ENCODE assay signal across 19 cellular contexts in genomic region chr4:2729533-2729875, GRCh38. TPM values are rescaled to one million over a fixed set of nuclear protein-coding genes. Genes with fewer than 3 reads are reported as not detected.
DNase-seq lines count a peak whose midpoint lies in the region; ATAC-seq lines count a peak whose summit lies in the region.
"Had no signal": no experiment of that assay in that cellular context is flagged by ENCODE, and none has a peak within 500 bp of the region (broad histone marks: within the 10 kb centered on the region; RNA-seq: fewer than 3 reads in every experiment).

No MANE protein-coding gene starts in this region.

- no peak for ATAC-seq in CD4-positive, CD25-positive, alpha-beta regulatory T cell (ENCODE audit: low read depth in 2 of 2)
- no peak for ATAC-seq in activated T-helper 17 cell treated with anti-CD3 and anti-CD28 coated beads, Interleukin-2, amount 50 U/mL, for 72 hours (replicated peaks)
- no peak for ATAC-seq in stimulated activated memory B cell treated with anti-CD40 and anti-IgM and Interleukin-4, amounts not matched to agents 10 μg/mL and 1 μg/mL and 100 μg/mL, for 72 hours
- ATAC-seq in sciatic nerve = no peak
- ATAC-seq: CD8-positive, alpha-beta T cell; HCT116; HepG2 had no signal

- no peaks in the 10 kb centered on the region for H3K27me3 Mint-ChIP-seq in CD4-positive, CD25-positive, alpha-beta regulatory T cell
- H3K27me3 Mint-ChIP-seq in activated T-helper 17 cell treated with anti-CD3 and anti-CD28 coated beads, Interleukin-2, amount 50 U/mL, for 72 hours = no peaks in the 10 kb centered on the region
- H3K27me3 Mint-ChIP-seq in stimulated activated memory B cell treated with anti-CD40 and anti-IgM and Interleukin-4, amounts not matched to agents 10 μg/mL and 1 μg/mL and 100 μg/mL, for 72 hours = no peaks in the 10 kb centered on the region

- no peaks in the 10 kb centered on the region for H3K27me3 ChIP-seq in CD4-positive, CD25-positive, alpha-beta regulatory T cell (ENCODE audit: control insufficient read depth, insufficient read depth, low read length)
- H3K27me3 ChIP-seq: BLaER1 had no signal

- no peaks in the 10 kb centered on the region for H3K9me3 ChIP-seq in CD4-positive, CD25-positive, alpha-beta regulatory T cell (ENCODE audit: control insufficient read depth in 2 of 2, low read length in 2 of 2)
- H3K9me3 ChIP-seq: BLaER1 had no signal

- no peak for DNase-seq in CD4-positive, CD25-positive, alpha-beta regulatory T cell
- DNase-seq in posterior vena cava (ENCODE audit: low spot score) = peak; percentile 72
- DNase-seq in sciatic nerve (ENCODE audit: low spot score) = no peak
- no peak for DNase-seq in NOMO-1 (lab: John Stamatoyannopoulos, UW; ENCODE audit: unreplicated experiment in 2 of 2)
- DNase-seq in HPDE6-E6E7 (ENCODE audit: extremely low spot score) = no peak
- DNase-seq: 8988T; Calu3; CD8-positive, alpha-beta T cell; DMS79 treated with DMSO at 0.1 percent for 48 hours; GF-D8; GOT3; H7; HFFc6 had no signal

- H3K4me1 Mint-ChIP-seq in CD4-positive, CD25-positive, alpha-beta regulatory T cell = peaks cover 1 to 8% (median 3%) of the 10 kb centered on the region in 4 donors
- peaks cover 9% of the 10 kb centered on the region for H3K4me1 Mint-ChIP-seq in activated T-helper 17 cell treated with anti-CD3 and anti-CD28 coated beads, Interleukin-2, amount 50 U/mL, for 72 hours
- H3K4me1 Mint-ChIP-seq in stimulated activated memory B cell treated with anti-CD40 and anti-IgM and Interleukin-4, amounts not matched to agents 10 μg/mL and 1 μg/mL and 100 μg/mL, for 72 hours = peaks cover 17% of the 10 kb centered on the region

- H3K36me3 Mint-ChIP-seq in CD4-positive, CD25-positive, alpha-beta regulatory T cell = peaks cover 15% of the 10 kb centered on the region
- peaks cover 36% of the 10 kb centered on the region for H3K36me3 Mint-ChIP-seq in activated T-helper 17 cell treated with anti-CD3 and anti-CD28 coated beads, Interleukin-2, amount 50 U/mL, for 72 hours (ENCODE audit: low read depth)
- H3K36me3 Mint-ChIP-seq in stimulated activated memory B cell treated with anti-CD40 and anti-IgM and Interleukin-4, amounts not matched to agents 10 μg/mL and 1 μg/mL and 100 μg/mL, for 72 hours = peaks cover 50% of the 10 kb centered on the region

- H3K9me3 Mint-ChIP-seq in CD4-positive, CD25-positive, alpha-beta regulatory T cell = peaks cover 0 to 4% (median 0%) of the 10 kb centered on the region in 7 donors
- H3K9me3 Mint-ChIP-seq in activated T-helper 17 cell treated with anti-CD3 and anti-CD28 coated beads, Interleukin-2, amount 50 U/mL, for 72 hours = no peaks in the 10 kb centered on the region
- no peaks in the 10 kb centered on the region for H3K9me3 Mint-ChIP-seq in stimulated activated memory B cell treated with anti-CD40 and anti-IgM and Interleukin-4, amounts not matched to agents 10 μg/mL and 1 μg/mL and 100 μg/mL, for 72 hours
- H3K9me3 Mint-ChIP-seq: CD8-positive, alpha-beta T cell; HFFc6 had no signal

- H3K27ac Mint-ChIP-seq in CD4-positive, CD25-positive, alpha-beta regulatory T cell = peak overlapping the region in 2 of 3 donors; percentile 38 to 56
- peak overlapping the region; percentile 66 for H3K27ac Mint-ChIP-seq in activated T-helper 17 cell treated with anti-CD3 and anti-CD28 coated beads, Interleukin-2, amount 50 U/mL, for 72 hours
- peak overlapping the region; percentile 8 for H3K27ac Mint-ChIP-seq in stimulated activated memory B cell treated with anti-CD40 and anti-IgM and Interleukin-4, amounts not matched to agents 10 μg/mL and 1 μg/mL and 100 μg/mL, for 72 hours
- H3K27ac Mint-ChIP-seq: HFFc6 had no signal

- H3K4me3 ChIP-seq in CD4-positive, CD25-positive, alpha-beta regulatory T cell (ENCODE audit: low read depth, low read length) = no peak overlapping the region
- H3K4me3 ChIP-seq: BLaER1 had no signal

- no peak overlapping the region for H3K27ac ChIP-seq in CD4-positive, CD25-positive, alpha-beta regulatory T cell (ENCODE audit: insufficient read depth, low read length, poor library complexity, severe bottlenecking)
- H3K27ac ChIP-seq: BLaER1 had no signal

- H3K4me3 Mint-ChIP-seq in CD4-positive, CD25-positive, alpha-beta regulatory T cell = no peak overlapping the region
- H3K4me3 Mint-ChIP-seq in activated T-helper 17 cell treated with anti-CD3 and anti-CD28 coated beads, Interleukin-2, amount 50 U/mL, for 72 hours = no peak overlapping the region
- no peak overlapping the region for H3K4me3 Mint-ChIP-seq in stimulated activated memory B cell treated with anti-CD40 and anti-IgM and Interleukin-4, amounts not matched to agents 10 μg/mL and 1 μg/mL and 100 μg/mL, for 72 hours
- H3K4me3 Mint-ChIP-seq: CD14-positive monocyte; CD8-positive, alpha-beta T cell; HFFc6 had no signal

- H3K36me3 ChIP-seq in CD4-positive, CD25-positive, alpha-beta regulatory T cell (ENCODE audit: control insufficient read depth, insufficient read depth, low read length) = peaks cover 31% of the 10 kb centered on the region

- peaks cover 2% of the 10 kb centered on the region for H3K4me1 ChIP-seq in CD4-positive, CD25-positive, alpha-beta regulatory T cell (ENCODE audit: control insufficient read depth, insufficient read depth, low read length, poor library complexity, severe bottlenecking)
- H3K4me1 ChIP-seq: BLaER1 had no signal

- intact Hi-C loops in posterior vena cava (cut with DNase I) (no loop called here), sciatic nerve (cut with DNase I) (no loop called here)

RNA-seq across cellular contexts. Expression of gene TNIP2, which starts 26.6 kb away (rescaled TPM):
- total RNA-seq in CD4-positive, CD25-positive, alpha-beta regulatory T cell = 87.7 TPM
- polyA plus RNA-seq in CD4-positive, CD25-positive, alpha-beta regulatory T cell = 10 to 100 TPM; 43.9 to 53.3 (median 50.9) TPM
- total RNA-seq in activated T-helper 17 cell treated with anti-CD3 and anti-CD28 coated beads, Interleukin-2, amount 50 U/mL, for 72 hours = 100 to 1,000 TPM in 1 of 2 donors, 10 to 100 TPM in 1; 80.1 to 110 TPM
- total RNA-seq in posterior vena cava (10 to 100 TPM; 25.4 to 29.2 TPM), sciatic nerve (34.9 TPM)

Comparison
In these comparisons a context has a peak if more than half of its experiments do, and no peak if none do; other contexts are left out.
1. H3K27ac Mint-ChIP-seq: peak in every context shown above with its lines; median percentile 66 in activated T-helper 17 cell treated with anti-CD3 and anti-CD28 coated beads, Interleukin-2, amount 50 U/mL, for 72 hours; 47 in CD4-positive, CD25-positive, alpha-beta regulatory T cell; 8 in stimulated activated memory B cell treated with anti-CD40 and anti-IgM and Interleukin-4, amounts not matched to agents 10 μg/mL and 1 μg/mL and 100 μg/mL, for 72 hours.